ENCODE assay signal across 24 cellular contexts in the genomic region with DNA sequence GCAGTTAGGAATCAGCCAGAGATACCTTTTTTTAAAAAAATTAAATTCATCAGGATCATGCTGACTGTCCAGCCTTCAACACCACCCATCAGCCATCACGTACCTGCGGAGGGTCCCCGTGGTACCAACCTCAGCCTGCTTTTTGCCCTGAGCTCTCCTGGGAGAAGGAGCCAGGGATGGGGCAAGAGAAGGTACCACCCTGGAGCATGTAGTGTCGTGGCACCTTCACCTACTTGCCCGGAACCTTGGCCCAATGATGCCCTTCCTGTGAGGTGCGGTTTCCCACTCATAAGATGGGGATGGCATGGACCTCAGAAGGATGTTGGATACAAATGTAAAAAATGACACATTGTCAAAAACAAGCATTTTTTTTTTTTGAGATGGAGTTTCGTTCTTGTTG.
DNase-seq lines count a peak whose midpoint lies in the region; ATAC-seq, FAIRE-seq and TF ChIP-seq lines count a peak whose summit lies in the region.
"Had no signal": no experiment of that assay in that cellular context is flagged by ENCODE, and none has a peak within 500 bp of the region (broad histone marks: within the 10 kb centered on the region; RNA-seq: fewer than 3 reads in every experiment).

No MANE protein-coding gene starts in this region.

- no peak for DNase-seq in activated naive CD4-positive, alpha-beta T cell treated with anti-CD3 and anti-CD28 coated beads for 36 hours
- DNase-seq in H1 (ENCODE audit: low read depth in 1 of 2, low spot score in 2 of 2), result no peak
- peak; percentile 33 for DNase-seq in spleen
- DNase-seq in GM13976 (ENCODE audit: low spot score), result no peak
- DNase-seq in HEK293T (ENCODE audit: extremely low spot score), result no peak
- DNase-seq: AML-193; Caco-2; Calu3; CD4-positive, alpha-beta T cell; CD8-positive, alpha-beta T cell; DMS79 treated with DMSO at 0.1 percent for 48 hours; GF-D8 had no signal

- H3K27ac ChIP-seq in H1 (ENCODE audit: low read depth, low read length) (no peak overlapping the region), spleen (no peak overlapping the region)
- H3K27ac ChIP-seq: 22Rv1; A549; BLaER1 treated with 17β-estradiol and CSF1 and Interleukin-3, amounts not matched to agents 10 nM and 100 nM; C4-2B had no signal

- H3K4me1 ChIP-seq in H1 (replicated peaks in 1 of 4; ENCODE audit: control insufficient read depth in 3 of 4, insufficient read depth in 4 of 4, low read length in 3 of 4) (no peaks in the 10 kb centered on the region), spleen (no peaks in the 10 kb centered on the region)
- H3K4me1 ChIP-seq: A549, Caco-2 had no signal

- H3K4me3 Mint-ChIP-seq in activated naive CD4-positive, alpha-beta T cell treated with anti-CD3 and anti-CD28 coated beads, Interleukin-2, amount 50 U/mL, for 24 hours, result no peak overlapping the region
- H3K4me3 Mint-ChIP-seq in activated naive CD4-positive, alpha-beta T cell treated with anti-CD3 and anti-CD28 coated beads for 36 hours, result no peak overlapping the region
- H3K4me3 Mint-ChIP-seq: B cell; CD4-positive, alpha-beta T cell; CD8-positive, alpha-beta T cell had no signal

- H3K27me3 ChIP-seq in H1 (replicated peaks in 1 of 4; ENCODE audit: control insufficient read depth in 3 of 4, extremely low read depth in 1 of 4, insufficient read depth in 3 of 4, low read length in 3 of 4), result no peaks in the 10 kb centered on the region
- peaks cover 0 to 26% (median 0%) of the 10 kb centered on the region in 7 donors for H3K27me3 ChIP-seq in spleen (replicated peaks in 1 of 7)

- H2BK20ac ChIP-seq in H1 (ENCODE audit: low read length), result no peak overlapping the region

- H3K14ac ChIP-seq in H1 (ENCODE audit: insufficient read length), result no peak overlapping the region

- H3K23me2 ChIP-seq in H1 (ENCODE audit: low read depth, low read length), result no peaks in the 10 kb centered on the region

- peak overlapping the region; percentile 23 for H3K27ac Mint-ChIP-seq in activated naive CD4-positive, alpha-beta T cell treated with anti-CD3 and anti-CD28 coated beads, Interleukin-2, amount 50 U/mL, for 24 hours
- H3K27ac Mint-ChIP-seq in activated naive CD4-positive, alpha-beta T cell treated with anti-CD3 and anti-CD28 coated beads for 36 hours, result no peak overlapping the region
- H3K27ac Mint-ChIP-seq: B cell; CD4-positive, alpha-beta T cell; CD8-positive, alpha-beta T cell had no signal

- no peaks in the 10 kb centered on the region for H3K36me3 ChIP-seq in H1 (ENCODE audit: control insufficient read depth in 2 of 4, insufficient read depth in 4 of 4, low read length in 3 of 4)
- no peaks in the 10 kb centered on the region for H3K36me3 ChIP-seq in spleen
- H3K36me3 ChIP-seq: BLaER1 treated with 17β-estradiol and CSF1 and Interleukin-3, amounts not matched to agents 10 nM and 100 nM had no signal

- H3K4ac ChIP-seq in H1 (replicated peaks; ENCODE audit: insufficient read length, low read depth, low read length), result no peak overlapping the region

- FAIRE-seq in H1 (lab: Jason Lieb, UNC), result no peak
- FAIRE-seq: A549, D721Med, G401.6, GM12891, GM18507, GM19239 had no signal

- CTCF ChIA-PET in activated naive CD4-positive, alpha-beta T cell treated with anti-CD3 and anti-CD28 coated beads for 36 hours (lab: Charles Lee), result no interaction called here
- CTCF ChIA-PET in H1 (lab: Charles Lee; ENCODE audit: partially characterized antibody), result no interaction called here
- CTCF ChIA-PET in HEK293T (lab: Yijun Ruan, JAX), result no interaction called here

- H3K9ac ChIP-seq in H1 (replicated peaks in 1 of 4; ENCODE audit: extremely low read depth in 1 of 4, low read depth in 3 of 4, low read length in 3 of 4), result no peak overlapping the region
- H3K9ac ChIP-seq: BLaER1 treated with 17β-estradiol and CSF1 and Interleukin-3, amounts not matched to agents 10 nM and 100 nM had no signal

- no peak overlapping the region for H2AK5ac ChIP-seq in H1 (ENCODE audit: low read depth, low read length)

- peaks cover 5% of the 10 kb centered on the region for H3K27me3 Mint-ChIP-seq in activated naive CD4-positive, alpha-beta T cell treated with anti-CD3 and anti-CD28 coated beads, Interleukin-2, amount 50 U/mL, for 24 hours
- H3K27me3 Mint-ChIP-seq in activated naive CD4-positive, alpha-beta T cell treated with anti-CD3 and anti-CD28 coated beads for 36 hours (ENCODE audit: low read depth), result peaks cover 11% of the 10 kb centered on the region
- H3K27me3 Mint-ChIP-seq: B cell had no signal

- H3K9me3 Mint-ChIP-seq in activated naive CD4-positive, alpha-beta T cell treated with anti-CD3 and anti-CD28 coated beads, Interleukin-2, amount 50 U/mL, for 24 hours, result no peaks in the 10 kb centered on the region
- H3K9me3 Mint-ChIP-seq in activated naive CD4-positive, alpha-beta T cell treated with anti-CD3 and anti-CD28 coated beads for 36 hours, result peaks cover 8% of the 10 kb centered on the region
- H3K9me3 Mint-ChIP-seq: CD8-positive, alpha-beta T cell had no signal

- no peak overlapping the region for H3K56ac ChIP-seq in H1 (replicated peaks; ENCODE audit: insufficient read length, low read depth, low read length)

- no peak for TF ChIP-seq POLR2A in H1 (IDR thresholded peaks at IDR 0.05; ENCODE audit: control extremely low read depth in 1 of 2, low read depth in 2 of 2, low read length in 2 of 2)
- no peak for TF ChIP-seq POLR2A in spleen (IDR thresholded peaks at IDR 0.05)

- H3K4me1 Mint-ChIP-seq in activated naive CD4-positive, alpha-beta T cell treated with anti-CD3 and anti-CD28 coated beads, Interleukin-2, amount 50 U/mL, for 24 hours, result no peaks in the 10 kb centered on the region
- H3K4me1 Mint-ChIP-seq in activated naive CD4-positive, alpha-beta T cell treated with anti-CD3 and anti-CD28 coated beads for 36 hours (ENCODE audit: low read depth), result no peaks in the 10 kb centered on the region

- 87% methylated on average over 7 of the region's 7 CpGs; no CpG with 5 or more reads in 1 of the 2 experiments for whole genome bisulfite sequencing in H1 (ENCODE audit: extremely low coverage in 1 of 2, insufficient coverage in 1 of 2, insufficient read length in 1 of 2, insufficient replicate concordance in 2 of 2, low coverage in 1 of 2, low lambda C conversion rate in 2 of 2, missing lambda C conversion rate in 1 of 2), 2 experiments
- 78 to 92% (median 86%) methylated on average over 7 of the region's 7 CpGs for WGBS in spleen, 5 donors

- in situ Hi-C loops in GM13976 (cut with MboI; ENCODE audit: low sequenced_read_pairs, unreplicated experiment), result no loop called here

- 0 out of 2 replicates have a peak overlapping the region, but pooled peaks have one; percentile 46 for H2BK15ac ChIP-seq in H1 (ENCODE audit: low read length)

- no peak for ATAC-seq in GM18520 (IDR thresholded peaks at IDR 0.05; ENCODE audit: unreplicated experiment)
- ATAC-seq: A549; CD8-positive, alpha-beta T cell had no signal

- H3K18ac ChIP-seq in H1 (ENCODE audit: extremely low read depth, low read length), result no peak overlapping the region

- H4K91ac ChIP-seq in H1 (replicated peaks; ENCODE audit: insufficient read length, low read length), result no peak overlapping the region

- H3K23ac ChIP-seq in H1 (ENCODE audit: insufficient read length), result no peak overlapping the region

- no peak overlapping the region for H4K5ac ChIP-seq in H1 (ENCODE audit: insufficient read length, low read depth, low read length)

- H2BK120ac ChIP-seq in H1 (replicated peaks; ENCODE audit: low read depth, low read length), result no peak overlapping the region

- H2AFZ ChIP-seq in H1 (ENCODE audit: low read length), result no peak overlapping the region

- no peak for TF ChIP-seq CTCF in H1 (IDR thresholded peaks at IDR 0.05; ENCODE audit: control extremely low read depth in 1 of 3, insufficient read depth in 1 of 3, low read depth in 1 of 3, low read length in 3 of 3)
- no peak for TF ChIP-seq CTCF in spleen (IDR thresholded peaks at IDR 0.05 in 8 of 11, conservative IDR thresholded peaks at IDR 0.05 in 3 of 11)
- no peak for TF ChIP-seq CTCF in GM13976 (IDR thresholded peaks at IDR 0.05; ENCODE audit: borderline replicate concordance, control extremely low read depth, extremely low read depth, insufficient read depth, missing control alignments)

- H2BK12ac ChIP-seq in H1 (ENCODE audit: low read depth, low read length), result no peak overlapping the region

- no peak overlapping the region for H2BK5ac ChIP-seq in H1 (ENCODE audit: low read depth, low read length)

- H4K20me1 ChIP-seq in H1 (replicated peaks in 1 of 2; ENCODE audit: control insufficient read depth in 1 of 2, insufficient read depth in 2 of 2, low read length in 2 of 2), result no peaks in the 10 kb centered on the region

- H3K4me2 ChIP-seq in H1 (ENCODE audit: insufficient read depth in 1 of 2, low read depth in 2 of 2, low read length in 2 of 2), result no peak overlapping the region
- H3K4me2 ChIP-seq: A549; BLaER1 treated with 17β-estradiol and CSF1 and Interleukin-3, amounts not matched to agents 10 nM and 100 nM had no signal

- H3K79me2 ChIP-seq in H1 (ENCODE audit: control insufficient read depth in 1 of 2, insufficient read depth in 2 of 2, low read length in 2 of 2), result no peaks in the 10 kb centered on the region

- no peak for TF ChIP-seq EP300 in H1 (IDR thresholded peaks at IDR 0.05; ENCODE audit: borderline replicate concordance in 1 of 2, low read depth in 2 of 2, low read length in 2 of 2)

- H4K8ac ChIP-seq in H1 (ENCODE audit: extremely low read depth, insufficient read depth, low read length), result 0 out of 2 replicates have a peak overlapping the region, but pooled peaks have one; percentile 14

- H3K9me3 ChIP-seq in H1 (ENCODE audit: insufficient read depth in 2 of 2, low read depth in 1 of 2, low read length in 1 of 2) (no peaks in the 10 kb centered on the region), spleen (peaks cover 0 to 4% (median 0%) of the 10 kb centered on the region in 8 donors)
- H3K9me3 ChIP-seq: A549, Caco-2 had no signal

- intact Hi-C loops in activated naive CD4-positive, alpha-beta T cell treated with anti-CD3 and anti-CD28 coated beads for 36 hours (cut with micrococcal nuclease), result no loop called here
- intact Hi-C loops in spleen (cut with DNase I; ENCODE audit: low total_unique reads), result no loop called here

- TF ChIP-seq RAD21 in H1 (IDR thresholded peaks at IDR 0.05 in 1 of 2, conservative IDR thresholded peaks at IDR 0.05 in 1 of 2; ENCODE audit: low read depth in 2 of 2, low read length in 2 of 2), result no peak

- H3K79me1 ChIP-seq in H1 (ENCODE audit: low read depth, low read length), result no peaks in the 10 kb centered on the region

- peaks cover 2% of the 10 kb centered on the region for H3K36me3 Mint-ChIP-seq in activated naive CD4-positive, alpha-beta T cell treated with anti-CD3 and anti-CD28 coated beads, Interleukin-2, amount 50 U/mL, for 24 hours
- H3K36me3 Mint-ChIP-seq in activated naive CD4-positive, alpha-beta T cell treated with anti-CD3 and anti-CD28 coated beads for 36 hours (ENCODE audit: low read depth), result peaks cover 2% of the 10 kb centered on the region
- H3K36me3 Mint-ChIP-seq: CD8-positive, alpha-beta T cell had no signal

- POLR2A ChIA-PET in H1 (lab: Charles Lee; ENCODE audit: partially characterized antibody), result no interaction called here
- POLR2A ChIA-PET in HEK293T (lab: Yijun Ruan, JAX), result no interaction called here

- H3K4me3 ChIP-seq in H1 (ENCODE audit: extremely low read depth in 1 of 4, insufficient read depth in 2 of 4, low read depth in 3 of 4, low read length in 4 of 4), result no peak overlapping the region
- H3K4me3 ChIP-seq in spleen, result no peak overlapping the region
- H3K4me3 ChIP-seq: A549; BLaER1 treated with 17β-estradiol and CSF1 and Interleukin-3, amounts not matched to agents 10 nM and 100 nM had no signal

TF ChIP-seq in HEK293T, 16 proteins besides CTCF, POLR2A, EP300 and RAD21 (continues in another document):
- TF ChIP-seq FOXM1 (IDR thresholded peaks at IDR 0.05; ENCODE audit: borderline replicate concordance), result no peak
